In genomic region chr1:11979453-11979817, GRCh38 we compare ENCODE assay signal across 8 cellular contexts. TPM values are rescaled to one million over a fixed set of nuclear protein-coding genes. Genes with fewer than 3 reads are reported as not detected.
DNase-seq lines count a peak whose midpoint lies in the region; ATAC-seq and TF ChIP-seq lines count a peak whose summit lies in the region.

No MANE protein-coding gene starts in this region.

- DNase-seq in DMS153 (lab: John Stamatoyannopoulos, UW) (peak; percentile 85), DMS153 treated with DMSO at 0.1 percent for 48 hours (lab: John Stamatoyannopoulos, UW; ENCODE audit: unreplicated experiment) (no peak), T-helper 17 cell (no peak), foreskin fibroblast (no peak), retina (peak; percentile 17), NCI-H524 treated with DMSO at 0.1 percent for 48 hours (lab: John Stamatoyannopoulos, UW) (no peak)
- DNase-seq in activated effector memory CD4-positive, alpha-beta T cell treated with Interleukin-2 at 50 U/mL for 16 hours = no peak

- H3K36me3 Mint-ChIP-seq in T-helper 17 cell (ENCODE audit: low read depth) = no peaks in the 10 kb centered on the region

- H3K27ac Mint-ChIP-seq in T-helper 17 cell = peak overlapping the region; percentile 95

- H3K9me3 ChIP-seq in T-helper 17 cell (ENCODE audit: control insufficient read depth, low read length, poor library complexity, severe bottlenecking) = no peaks in the 10 kb centered on the region

- H3K4me3 Mint-ChIP-seq in T-helper 17 cell = peak overlapping the region; percentile 95

- peaks cover 31% of the 10 kb centered on the region for H3K4me1 Mint-ChIP-seq in T-helper 17 cell

- H3K27me3 Mint-ChIP-seq in T-helper 17 cell = no peaks in the 10 kb centered on the region

- ATAC-seq in T-helper 17 cell = no peak
- ATAC-seq in HG03342 (IDR thresholded peaks at IDR 0.05; ENCODE audit: unreplicated experiment) = no peak

- TF ChIP-seq CTCF in foreskin fibroblast (IDR thresholded peaks at IDR 0.05; ENCODE audit: low read depth, low read length) = no peak

- peak overlapping the region; percentile 63 to 98 for H3K4me3 ChIP-seq in foreskin fibroblast (ENCODE audit: low read depth in 1 of 2, low read length in 2 of 2)

RNA-seq across cellular contexts. Expression of gene MFN2, which starts 0.8 kb away (rescaled TPM):
- total RNA-seq in T-helper 17 cell = 10 to 100 TPM; 34.7 to 46.4 TPM

RNA-seq across cellular contexts. Expression of gene MIIP, which starts 39.9 kb away (rescaled TPM):
- 10 to 100 TPM; 25.9 to 28.6 TPM for total RNA-seq in T-helper 17 cell

RNA-seq across cellular contexts. Expression of gene PLOD1, which starts 44.9 kb away (rescaled TPM):
- 1 to 10 TPM; 2.8 to 3.0 TPM for total RNA-seq in T-helper 17 cell

RNA-seq across cellular contexts. Expression of gene KIAA2013, which starts 53.2 kb away (rescaled TPM):
- total RNA-seq in T-helper 17 cell = 10 to 100 TPM; 17.5 to 20.6 TPM

Comparison
In these comparisons a context has a peak if more than half of its experiments do, and no peak if none do; other contexts are left out.
1. DNase-seq: peak in DMS153 (single experiment) and retina (single experiment); none in DMS153 treated with DMSO at 0.1 percent for 48 hours (single experiment), T-helper 17 cell (0 of 3), foreskin fibroblast (0 of 2), NCI-H524 treated with DMSO at 0.1 percent for 48 hours (single experiment) and activated effector memory CD4-positive, alpha-beta T cell treated with Interleukin-2 at 50 U/mL for 16 hours (single experiment).